ENCODE assay signal across 23 cellular contexts in genomic region chr10:85873063-85873462, GRCh38.
DNase-seq lines count a peak whose midpoint lies in the region; ATAC-seq and TF ChIP-seq lines count a peak whose summit lies in the region.
"Had no signal": no experiment of that assay in that cellular context is flagged by ENCODE, and none has a peak within 500 bp of the region (broad histone marks: within the 10 kb centered on the region; RNA-seq: fewer than 3 reads in every experiment).

No MANE protein-coding gene starts in this region.

- ATAC-seq in stimulated activated effector memory CD8-positive, alpha-beta T cell treated with anti-CD3 and anti-CD28 coated beads, Interleukin-12 subunit alpha, Interleukin-12 subunit beta, amount 100 ng/mL, for 72 hours: peak; percentile 39
- no peak for ATAC-seq in GM21825 (IDR thresholded peaks at IDR 0.05; ENCODE audit: unreplicated experiment)
- ATAC-seq: A549, GM12878 had no signal

- H3K27ac Mint-ChIP-seq in stimulated activated effector memory CD8-positive, alpha-beta T cell treated with anti-CD3 and anti-CD28 coated beads, Interleukin-12 subunit alpha, Interleukin-12 subunit beta, amount 100 ng/mL, for 72 hours: no peak overlapping the region
- H3K27ac Mint-ChIP-seq: B cell; CD4-positive, alpha-beta T cell; CD8-positive, alpha-beta memory T cell had no signal

- H3K9me3 ChIP-seq in esophagus muscularis mucosa: peaks cover 0 to 10% (median 2%) of the 10 kb centered on the region in 4 donors
- H3K9me3 ChIP-seq: A549; BLaER1 treated with 17β-estradiol and CSF1 and Interleukin-3, amounts not matched to agents 10 nM and 100 nM had no signal

- H3K4me3 Mint-ChIP-seq in stimulated activated effector memory CD8-positive, alpha-beta T cell treated with anti-CD3 and anti-CD28 coated beads, Interleukin-12 subunit alpha, Interleukin-12 subunit beta, amount 100 ng/mL, for 72 hours: no peak overlapping the region
- H3K4me3 Mint-ChIP-seq: B cell; CD4-positive, alpha-beta T cell; CD8-positive, alpha-beta memory T cell had no signal

- TF ChIP-seq EP300 in esophagus muscularis mucosa (IDR thresholded peaks at IDR 0.05): no peak

- H3K4me3 ChIP-seq in coronary artery (no peak overlapping the region), esophagus muscularis mucosa (no peak overlapping the region)
- H3K4me3 ChIP-seq: A549; BLaER1 treated with 17β-estradiol and CSF1 and Interleukin-3, amounts not matched to agents 10 nM and 100 nM; GM12878 had no signal

- TF ChIP-seq POLR2A in esophagus muscularis mucosa (IDR thresholded peaks at IDR 0.05; ENCODE audit: low read depth): no peak

- H3K9me3 Mint-ChIP-seq in stimulated activated effector memory CD8-positive, alpha-beta T cell treated with anti-CD3 and anti-CD28 coated beads, Interleukin-12 subunit alpha, Interleukin-12 subunit beta, amount 100 ng/mL, for 72 hours: peaks cover 2% of the 10 kb centered on the region
- H3K9me3 Mint-ChIP-seq: CD4-positive, alpha-beta T cell had no signal

- intact Hi-C loops in esophagus muscularis mucosa (cut with DNase I): no loop called here

- H3K27me3 ChIP-seq in esophagus muscularis mucosa: no peaks in the 10 kb centered on the region
- H3K27me3 ChIP-seq: BLaER1 treated with 17β-estradiol and CSF1 and Interleukin-3, amounts not matched to agents 10 nM and 100 nM had no signal

- no peaks in the 10 kb centered on the region for H3K36me3 Mint-ChIP-seq in stimulated activated effector memory CD8-positive, alpha-beta T cell treated with anti-CD3 and anti-CD28 coated beads, Interleukin-12 subunit alpha, Interleukin-12 subunit beta, amount 100 ng/mL, for 72 hours
- H3K36me3 Mint-ChIP-seq: CD8-positive, alpha-beta memory T cell had no signal

- no peaks in the 10 kb centered on the region for H3K4me1 Mint-ChIP-seq in stimulated activated effector memory CD8-positive, alpha-beta T cell treated with anti-CD3 and anti-CD28 coated beads, Interleukin-12 subunit alpha, Interleukin-12 subunit beta, amount 100 ng/mL, for 72 hours
- H3K4me1 Mint-ChIP-seq: CD8-positive, alpha-beta memory T cell had no signal

- no peaks in the 10 kb centered on the region for H3K4me1 ChIP-seq in esophagus muscularis mucosa
- H3K4me1 ChIP-seq: A549; BLaER1 treated with 17β-estradiol and CSF1 and Interleukin-3, amounts not matched to agents 10 nM and 100 nM had no signal

- 84% methylated on average over 3 of the region's 3 CpGs for WGBS in esophagus muscularis mucosa

- DNase-seq in coronary artery (ENCODE audit: low spot score) (peak; percentile 22), esophagus muscularis mucosa (ENCODE audit: extremely low spot score) (peak; percentile 86), SK-N-DZ (ENCODE audit: low spot score) (no peak), mucosa of gallbladder (ENCODE audit: low spot score) (no peak)
- DNase-seq in stimulated activated effector memory CD8-positive, alpha-beta T cell treated with anti-CD3 and anti-CD28 coated beads, Interleukin-12 subunit alpha, Interleukin-12 subunit beta, amount 100 ng/mL, for 72 hours (ENCODE audit: low spot score in 2 of 2): no peak
- DNase-seq: AML-193; CD4-positive, alpha-beta T cell; CD8-positive, alpha-beta memory T cell; COR-L47; DMS 273 treated with DMSO at 0.1 percent for 48 hours; DMS153; DMS53; DMS79; DND-41; EL; GDM1 had no signal

- no peaks in the 10 kb centered on the region for H3K36me3 ChIP-seq in esophagus muscularis mucosa
- H3K36me3 ChIP-seq: BLaER1 treated with 17β-estradiol and CSF1 and Interleukin-3, amounts not matched to agents 10 nM and 100 nM had no signal

- TF ChIP-seq CTCF in coronary artery (IDR thresholded peaks at IDR 0.05) (no peak), esophagus muscularis mucosa (IDR thresholded peaks at IDR 0.05) (no peak)

- H3K27ac ChIP-seq in coronary artery (no peak overlapping the region), esophagus muscularis mucosa (replicated peaks in 1 of 4) (no peak overlapping the region)
- H3K27ac ChIP-seq: 22Rv1; A549; BLaER1 treated with 17β-estradiol and CSF1 and Interleukin-3, amounts not matched to agents 10 nM and 100 nM; C4-2B had no signal

Comparison
In these comparisons a context has a peak if more than half of its experiments do, and no peak if none do; other contexts are left out.
1. DNase-seq: peak in coronary artery (single experiment) and esophagus muscularis mucosa (single experiment); none in stimulated activated effector memory CD8-positive, alpha-beta T cell treated with anti-CD3 and anti-CD28 coated beads, Interleukin-12 subunit alpha, Interleukin-12 subunit beta, amount 100 ng/mL, for 72 hours (0 of 2), SK-N-DZ (single experiment) and mucosa of gallbladder (single experiment).